In genomic region chr1:84481317-84481716, GRCh38 we compare ENCODE assay signal across 1 cellular context.
TF ChIP-seq lines count a peak whose summit lies in the region.

No MANE protein-coding gene starts in this region.

TF ChIP-seq in HCT116, 20 proteins besides CTCF, POLR2A, EP300 and RAD21:
- no peak for TF ChIP-seq POLR2AphosphoS5 (IDR thresholded peaks at IDR 0.05; ENCODE audit: low read depth, low read length)
- TF ChIP-seq, protein P1, sequence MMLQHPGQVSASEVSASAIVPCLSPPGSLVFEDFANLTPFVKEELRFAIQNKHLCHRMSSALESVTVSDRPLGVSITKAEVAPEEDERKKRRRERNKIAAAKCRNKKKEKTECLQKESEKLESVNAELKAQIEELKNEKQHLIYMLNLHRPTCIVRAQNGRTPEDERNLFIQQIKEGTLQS (IDR thresholded peaks at IDR 0.05): no peak
- TF ChIP-seq ZFX (IDR thresholded peaks at IDR 0.05): no peak
- TF ChIP-seq CEBPB (IDR thresholded peaks at IDR 0.05; ENCODE audit: low read depth): no peak
- TF ChIP-seq, protein P2, sequence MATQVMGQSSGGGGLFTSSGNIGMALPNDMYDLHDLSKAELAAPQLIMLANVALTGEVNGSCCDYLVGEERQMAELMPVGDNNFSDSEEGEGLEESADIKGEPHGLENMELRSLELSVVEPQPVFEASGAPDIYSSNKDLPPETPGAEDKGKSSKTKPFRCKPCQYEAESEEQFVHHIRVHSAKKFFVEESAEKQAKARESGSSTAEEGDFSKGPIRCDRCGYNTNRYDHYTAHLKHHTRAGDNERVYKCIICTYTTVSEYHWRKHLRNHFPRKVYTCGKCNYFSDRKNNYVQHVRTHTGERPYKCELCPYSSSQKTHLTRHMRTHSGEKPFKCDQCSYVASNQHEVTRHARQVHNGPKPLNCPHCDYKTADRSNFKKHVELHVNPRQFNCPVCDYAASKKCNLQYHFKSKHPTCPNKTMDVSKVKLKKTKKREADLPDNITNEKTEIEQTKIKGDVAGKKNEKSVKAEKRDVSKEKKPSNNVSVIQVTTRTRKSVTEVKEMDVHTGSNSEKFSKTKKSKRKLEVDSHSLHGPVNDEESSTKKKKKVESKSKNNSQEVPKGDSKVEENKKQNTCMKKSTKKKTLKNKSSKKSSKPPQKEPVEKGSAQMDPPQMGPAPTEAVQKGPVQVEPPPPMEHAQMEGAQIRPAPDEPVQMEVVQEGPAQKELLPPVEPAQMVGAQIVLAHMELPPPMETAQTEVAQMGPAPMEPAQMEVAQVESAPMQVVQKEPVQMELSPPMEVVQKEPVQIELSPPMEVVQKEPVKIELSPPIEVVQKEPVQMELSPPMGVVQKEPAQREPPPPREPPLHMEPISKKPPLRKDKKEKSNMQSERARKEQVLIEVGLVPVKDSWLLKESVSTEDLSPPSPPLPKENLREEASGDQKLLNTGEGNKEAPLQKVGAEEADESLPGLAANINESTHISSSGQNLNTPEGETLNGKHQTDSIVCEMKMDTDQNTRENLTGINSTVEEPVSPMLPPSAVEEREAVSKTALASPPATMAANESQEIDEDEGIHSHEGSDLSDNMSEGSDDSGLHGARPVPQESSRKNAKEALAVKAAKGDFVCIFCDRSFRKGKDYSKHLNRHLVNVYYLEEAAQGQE (IDR thresholded peaks at IDR 0.05; ENCODE audit: low read depth): no peak
- no peak for TF ChIP-seq EZH2phosphoT487 (IDR thresholded peaks at IDR 0.05; ENCODE audit: borderline replicate concordance)
- TF ChIP-seq, protein P3, sequence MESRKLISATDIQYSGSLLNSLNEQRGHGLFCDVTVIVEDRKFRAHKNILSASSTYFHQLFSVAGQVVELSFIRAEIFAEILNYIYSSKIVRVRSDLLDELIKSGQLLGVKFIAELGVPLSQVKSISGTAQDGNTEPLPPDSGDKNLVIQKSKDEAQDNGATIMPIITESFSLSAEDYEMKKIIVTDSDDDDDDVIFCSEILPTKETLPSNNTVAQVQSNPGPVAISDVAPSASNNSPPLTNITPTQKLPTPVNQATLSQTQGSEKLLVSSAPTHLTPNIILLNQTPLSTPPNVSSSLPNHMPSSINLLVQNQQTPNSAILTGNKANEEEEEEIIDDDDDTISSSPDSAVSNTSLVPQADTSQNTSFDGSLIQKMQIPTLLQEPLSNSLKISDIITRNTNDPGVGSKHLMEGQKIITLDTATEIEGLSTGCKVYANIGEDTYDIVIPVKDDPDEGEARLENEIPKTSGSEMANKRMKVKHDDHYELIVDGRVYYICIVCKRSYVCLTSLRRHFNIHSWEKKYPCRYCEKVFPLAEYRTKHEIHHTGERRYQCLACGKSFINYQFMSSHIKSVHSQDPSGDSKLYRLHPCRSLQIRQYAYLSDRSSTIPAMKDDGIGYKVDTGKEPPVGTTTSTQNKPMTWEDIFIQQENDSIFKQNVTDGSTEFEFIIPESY (IDR thresholded peaks at IDR 0.05; ENCODE audit: extremely low read depth, insufficient replicate concordance, low read length): no peak
- TF ChIP-seq FOSL1 (IDR thresholded peaks at IDR 0.05; ENCODE audit: low read depth): no peak
- no peak for TF ChIP-seq EZH2 (IDR thresholded peaks at IDR 0.05)
- no peak for TF ChIP-seq CBX3 (IDR thresholded peaks at IDR 0.05; ENCODE audit: low read depth)
- no peak for TF ChIP-seq ELF1 (IDR thresholded peaks at IDR 0.05; ENCODE audit: borderline replicate concordance, low read depth)
- no peak for TF ChIP-seq ZNF274 (IDR thresholded peaks at IDR 0.05; ENCODE audit: low read depth, low read length)
- no peak for TF ChIP-seq SP1 (IDR thresholded peaks at IDR 0.05; ENCODE audit: low read depth)
- no peak for TF ChIP-seq SIN3A (IDR thresholded peaks at IDR 0.05; ENCODE audit: low read depth)
- TF ChIP-seq TCF7L2 (IDR thresholded peaks at IDR 0.05; ENCODE audit: borderline replicate concordance, extremely low read depth, insufficient read depth, insufficient read length): no peak
- TF ChIP-seq, protein P4, sequence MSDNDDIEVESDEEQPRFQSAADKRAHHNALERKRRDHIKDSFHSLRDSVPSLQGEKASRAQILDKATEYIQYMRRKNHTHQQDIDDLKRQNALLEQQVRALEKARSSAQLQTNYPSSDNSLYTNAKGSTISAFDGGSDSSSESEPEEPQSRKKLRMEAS (IDR thresholded peaks at IDR 0.05): no peak
- no peak for TF ChIP-seq YY1 (IDR thresholded peaks at IDR 0.05; ENCODE audit: extremely low read depth, insufficient replicate concordance, low read depth, low read length)
